13 cellular contexts compared by ENCODE assay signal in the genomic region with DNA sequence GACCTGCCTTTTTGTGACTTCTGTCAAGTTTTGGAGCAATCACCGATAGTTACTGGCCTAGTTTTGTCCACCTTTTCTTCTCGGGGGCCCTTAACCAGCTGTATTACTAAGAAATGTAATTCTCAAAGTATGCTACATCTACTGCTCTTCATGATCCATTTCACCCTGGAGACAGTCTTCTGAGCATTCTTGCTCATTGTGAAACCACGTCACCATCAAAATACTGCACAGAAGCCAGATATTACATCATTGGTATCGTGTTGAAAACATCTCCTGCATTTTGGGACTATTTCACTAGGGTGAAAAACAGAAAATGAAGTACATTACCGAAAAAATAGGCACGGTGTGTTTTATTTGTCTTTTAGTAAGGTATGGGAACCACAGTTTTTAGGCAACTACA. TPM values are rescaled to one million over a fixed set of nuclear protein-coding genes. Genes with fewer than 3 reads are reported as not detected.
DNase-seq lines count a peak whose midpoint lies in the region; ATAC-seq and TF ChIP-seq lines count a peak whose summit lies in the region.
"Had no signal": no experiment of that assay in that cellular context is flagged by ENCODE, and none has a peak within 500 bp of the region (broad histone marks: within the 10 kb centered on the region; RNA-seq: fewer than 3 reads in every experiment).

No MANE protein-coding gene starts in this region.

- peak; percentile 88 for DNase-seq in AG10803 (ENCODE audit: low read depth)
- no peak for DNase-seq in NCI-H1694 (lab: John Stamatoyannopoulos, UW)
- no peak for DNase-seq in transverse colon
- DNase-seq in PC-3 = no peak
- DNase-seq in brain microvascular endothelial cell = no peak
- DNase-seq: activated naive CD4-positive, alpha-beta T cell; AML-193; effector memory CD8-positive, alpha-beta T cell; NCI-H748 treated with DMSO at 0.1 percent for 48 hours; retina had no signal

- no peaks in the 10 kb centered on the region for H3K79me2 ChIP-seq in PC-3 (ENCODE audit: low read length)

- H3K27ac ChIP-seq in transverse colon (no peak overlapping the region), PC-3 (ENCODE audit: low read length) (no peak overlapping the region), brain microvascular endothelial cell (no peak overlapping the region)

- no peak for TF ChIP-seq EP300 in transverse colon (IDR thresholded peaks at IDR 0.05; ENCODE audit: low read depth)

- H3F3A ChIP-seq in PC-3 (ENCODE audit: low read length, unreplicated experiment) = no peaks in the 10 kb centered on the region

- TF ChIP-seq CTCF in AG10803 (conservative IDR thresholded peaks at IDR 0.05; ENCODE audit: low read length) (no peak), transverse colon (IDR thresholded peaks at IDR 0.05) (no peak), PC-3 (conservative IDR thresholded peaks at IDR 0.05; ENCODE audit: low read depth, low read length) (no peak), brain microvascular endothelial cell (IDR thresholded peaks at IDR 0.05; ENCODE audit: low read depth, low read length, missing control alignments) (no peak)

- no peaks in the 10 kb centered on the region for H4K20me1 ChIP-seq in PC-3 (ENCODE audit: low read length)

- H3K4me1 ChIP-seq in transverse colon = no peaks in the 10 kb centered on the region
- no peaks in the 10 kb centered on the region for H3K4me1 ChIP-seq in PC-3 (ENCODE audit: insufficient read depth, low read length)

- BruUV-seq in PC-3 (replicated peaks; lab: Mats Ljungman, UMichigan) = no TSS peak

- no peaks in the 10 kb centered on the region for H3K9me2 ChIP-seq in PC-3 (replicated peaks; ENCODE audit: low read length)

- intact Hi-C loops in transverse colon (cut with DNase I; ENCODE audit: low total_unique reads) (no loop called here), PC-3 (cut with micrococcal nuclease) (no loop called here)

- H3K9me3 Mint-ChIP-seq in activated T-helper 17 cell treated with anti-CD3 and anti-CD28 coated beads, Interleukin-2, amount 50 U/mL, for 72 hours = peaks cover 16% of the 10 kb centered on the region

- H3K27me3 Mint-ChIP-seq in activated T-helper 17 cell treated with anti-CD3 and anti-CD28 coated beads, Interleukin-2, amount 50 U/mL, for 72 hours = peaks cover 4% of the 10 kb centered on the region

- no peaks in the 10 kb centered on the region for H3K36me3 ChIP-seq in transverse colon
- no peaks in the 10 kb centered on the region for H3K36me3 ChIP-seq in PC-3 (ENCODE audit: low read depth, low read length)
- no peaks in the 10 kb centered on the region for H3K36me3 ChIP-seq in brain microvascular endothelial cell (replicated peaks)

- H3K4me3 ChIP-seq in AG10803 (ENCODE audit: low read length) (no peak overlapping the region), transverse colon (no peak overlapping the region), PC-3 (ENCODE audit: low read length) (no peak overlapping the region), brain microvascular endothelial cell (ENCODE audit: low read depth, low read length) (no peak overlapping the region)

- no peaks in the 10 kb centered on the region for H3K4me1 Mint-ChIP-seq in activated T-helper 17 cell treated with anti-CD3 and anti-CD28 coated beads, Interleukin-2, amount 50 U/mL, for 72 hours

- no peak overlapping the region for H3K4me3 Mint-ChIP-seq in activated T-helper 17 cell treated with anti-CD3 and anti-CD28 coated beads, Interleukin-2, amount 50 U/mL, for 72 hours
- H3K4me3 Mint-ChIP-seq: effector memory CD8-positive, alpha-beta T cell had no signal

- TF ChIP-seq POLR2A in transverse colon (IDR thresholded peaks at IDR 0.05) = no peak

- H2AFZ ChIP-seq in PC-3 (ENCODE audit: low read length) = no peak overlapping the region

- in situ Hi-C loops in transverse colon (cut with MboI; ENCODE audit: low pct_ligation_motif_present in 1 of 4, low pct_unique_long_range_greater_than_20kb in 1 of 4, low sequenced_read_pairs in 3 of 4) = no loop called here
- in situ Hi-C loops in brain microvascular endothelial cell (cut with HindIII; ENCODE audit: low pct_ligation_motif_present, low sequenced_read_pairs) = no loop called here

- WGBS in transverse colon (ENCODE audit: low coverage in 1 of 2), 2 donors = 59% methylated on average over 4 to 6 of the region's 6 CpGs

- POLR2A ChIA-PET in PC-3 (lab: Charles Lee; ENCODE audit: unreplicated experiment) = no interaction called here

- no peaks in the 10 kb centered on the region for H3K36me3 Mint-ChIP-seq in activated T-helper 17 cell treated with anti-CD3 and anti-CD28 coated beads, Interleukin-2, amount 50 U/mL, for 72 hours (ENCODE audit: low read depth)

- no peak overlapping the region for H3K4me2 ChIP-seq in PC-3 (ENCODE audit: low read length)

- CTCF ChIA-PET in PC-3 (lab: Charles Lee) = no interaction called here

- H3K9ac ChIP-seq in PC-3 (ENCODE audit: low read length) = no peak overlapping the region

- H3K9me3 ChIP-seq in transverse colon = peaks cover 9 to 16% of the 10 kb centered on the region in 2 donors
- H3K9me3 ChIP-seq in PC-3 (ENCODE audit: low read length) = no peaks in the 10 kb centered on the region

- H3K27me3 ChIP-seq in transverse colon = no peaks in the 10 kb centered on the region
- H3K27me3 ChIP-seq in PC-3 (ENCODE audit: low read length) = peaks cover 29% of the 10 kb centered on the region; the same call in 1 of the 2 replicates
- H3K27me3 ChIP-seq in brain microvascular endothelial cell (replicated peaks) = no peaks in the 10 kb centered on the region

- no peak overlapping the region for H3K27ac Mint-ChIP-seq in activated T-helper 17 cell treated with anti-CD3 and anti-CD28 coated beads, Interleukin-2, amount 50 U/mL, for 72 hours
- H3K27ac Mint-ChIP-seq: effector memory CD8-positive, alpha-beta T cell had no signal

- peak; percentile 70 for ATAC-seq in GM19025 (IDR thresholded peaks at IDR 0.05; ENCODE audit: low read depth, unreplicated experiment)
- ATAC-seq in HG02938 (IDR thresholded peaks at IDR 0.05; ENCODE audit: unreplicated experiment) = peak; percentile 95
- peak; percentile 85 for ATAC-seq in activated T-helper 17 cell treated with anti-CD3 and anti-CD28 coated beads, Interleukin-2, amount 50 U/mL, for 72 hours (replicated peaks)
- no peak for ATAC-seq in PC-3
- ATAC-seq: effector memory CD8-positive, alpha-beta T cell had no signal

RNA-seq across cellular contexts. Expression of a gene that starts 11.7 kb away (rescaled TPM):
- not detected for total RNA-seq in activated T-helper 17 cell treated with anti-CD3 and anti-CD28 coated beads, Interleukin-2, amount 50 U/mL, for 72 hours
- total RNA-seq in transverse colon (1 to 10 TPM in 3 of 4 donors, not detected in 1; 1.1 to 3.1 (median 2.6) TPM), PC-3 (2014; rRNA removed) (1.9 and 2.0 TPM in 2 replicates)
